9 cellular contexts compared by ENCODE assay signal in genomic region chr15:64697911-64698369, GRCh38.
DNase-seq lines count a peak whose midpoint lies in the region; ATAC-seq lines count a peak whose summit lies in the region.
"Had no signal": no experiment of that assay in that cellular context is flagged by ENCODE, and none has a peak within 500 bp of the region (broad histone marks: within the 10 kb centered on the region; RNA-seq: fewer than 3 reads in every experiment).

No MANE protein-coding gene starts in this region.

- no peaks in the 10 kb centered on the region for H3K36me3 ChIP-seq in effector memory CD4-positive, alpha-beta T cell (ENCODE audit: control insufficient read depth, insufficient read depth, low read length)

- no peaks in the 10 kb centered on the region for H3K9me3 ChIP-seq in effector memory CD4-positive, alpha-beta T cell (ENCODE audit: control insufficient read depth, low read length)

- H3K4me1 ChIP-seq in effector memory CD4-positive, alpha-beta T cell (ENCODE audit: control insufficient read depth, insufficient read depth, low read length, poor library complexity, severe bottlenecking), result peaks cover 39% of the 10 kb centered on the region

- H3K4me3 ChIP-seq in effector memory CD4-positive, alpha-beta T cell (ENCODE audit: insufficient read depth, low read depth, low read length, poor library complexity, severe bottlenecking), result no peak overlapping the region

- H3K27ac ChIP-seq in effector memory CD4-positive, alpha-beta T cell (ENCODE audit: insufficient read depth, low read length, poor library complexity, severe bottlenecking), result peak overlapping the region; percentile 10

- no peak for ATAC-seq in GM18519 (IDR thresholded peaks at IDR 0.05; ENCODE audit: low FRiP score, unreplicated experiment)

- DNase-seq in CD1c-positive myeloid dendritic cell (ENCODE audit: extremely low spot score) (peak; percentile 35), OCI-M1 (lab: John Stamatoyannopoulos, UW) (peak; percentile 17), renal cortical epithelial cell (ENCODE audit: low read depth) (peak; percentile 16), NCI-H2107 (lab: John Stamatoyannopoulos, UW) (no peak), DMS79 (lab: John Stamatoyannopoulos, UW) (no peak), mesenteric fat pad (ENCODE audit: low spot score) (no peak)
- no peak for DNase-seq in effector memory CD4-positive, alpha-beta T cell
- DNase-seq: NCI-H510A had no signal

- H3K27me3 ChIP-seq in effector memory CD4-positive, alpha-beta T cell (replicated peaks; ENCODE audit: control insufficient read depth, insufficient read depth, low read length, poor library complexity, severe bottlenecking), result no peaks in the 10 kb centered on the region

Comparison
In these comparisons a context has a peak if more than half of its experiments do, and no peak if none do; other contexts are left out.
1. DNase-seq: peak in CD1c-positive myeloid dendritic cell (single experiment), OCI-M1 (single experiment) and renal cortical epithelial cell (single experiment); none in effector memory CD4-positive, alpha-beta T cell (0 of 3), NCI-H2107 (single experiment), DMS79 (single experiment) and mesenteric fat pad (single experiment).